In genomic region chr10:16952610-16953009, GRCh38 we compare ENCODE assay signal across 14 cellular contexts.
DNase-seq lines count a peak whose midpoint lies in the region; FAIRE-seq and TF ChIP-seq lines count a peak whose summit lies in the region.
"Had no signal": no experiment of that assay in that cellular context is flagged by ENCODE, and none has a peak within 500 bp of the region (broad histone marks: within the 10 kb centered on the region; RNA-seq: fewer than 3 reads in every experiment).

No MANE protein-coding gene starts in this region.

- H3K4me2 ChIP-seq in astrocyte (ENCODE audit: low read length) (no peak overlapping the region), mesenchymal stem cell (ENCODE audit: low read length, poor library complexity, severe bottlenecking) (no peak overlapping the region)

- H3K4me3 ChIP-seq in astrocyte (ENCODE audit: insufficient read depth, low read depth, low read length) (no peak overlapping the region), mesenchymal stem cell (ENCODE audit: insufficient read depth in 1 of 2, low read depth in 1 of 2, low read length in 2 of 2) (no peak overlapping the region), sigmoid colon (no peak overlapping the region)

- peaks cover 42% of the 10 kb centered on the region for H3K4me1 Mint-ChIP-seq in astrocyte (ENCODE audit: low read depth, unreplicated experiment)

- no peak overlapping the region for H2BK15ac ChIP-seq in mesenchymal stem cell (ENCODE audit: low read depth, poor library complexity, severe bottlenecking)

- H2BK5ac ChIP-seq in mesenchymal stem cell (ENCODE audit: low read depth, low read length, poor library complexity, severe bottlenecking), result peak overlapping the region; percentile 25

- H3K36me3 Mint-ChIP-seq in astrocyte (ENCODE audit: low read depth, unreplicated experiment), result peaks cover 5% of the 10 kb centered on the region

- H2BK120ac ChIP-seq in mesenchymal stem cell (ENCODE audit: low read depth, low read length), result no peak overlapping the region

- H3K4me3 Mint-ChIP-seq in astrocyte (ENCODE audit: unreplicated experiment), result no peak overlapping the region
- H3K4me3 Mint-ChIP-seq: CD4-positive, CD25-positive, alpha-beta regulatory T cell had no signal

- no peak for TF ChIP-seq POLR2A in sigmoid colon (IDR thresholded peaks at IDR 0.05)

- peak overlapping the region in 1 of 2 experiments; percentile 61 for H2BK12ac ChIP-seq in mesenchymal stem cell (ENCODE audit: low read length in 2 of 2)

- H3K4ac ChIP-seq in mesenchymal stem cell (ENCODE audit: low read depth in 1 of 2, low read length in 2 of 2), result no peak overlapping the region

- DNase-seq in 8988T, result peak; percentile 26
- peak; percentile 69 for DNase-seq in COLO829 (ENCODE audit: low spot score)
- DNase-seq in astrocyte (ENCODE audit: low read depth), result no peak
- DNase-seq in mesenchymal stem cell, result no peak
- no peak for DNase-seq in effector CD8-positive, alpha-beta T cell (lab: John Stamatoyannopoulos, UW)
- no peak for DNase-seq in sigmoid colon
- DNase-seq in NCI-H2171 treated with DMSO at 0.1 percent for 48 hours (lab: John Stamatoyannopoulos, UW), result no peak
- DNase-seq in NCI-H446 treated with DMSO at 0.1 percent for 48 hours (lab: John Stamatoyannopoulos, UW), result no peak
- DNase-seq: amniotic stem cell; CD4-positive, CD25-positive, alpha-beta regulatory T cell; Kasumi-1; NCI-H82; SIG-M5; stimulated activated naive CD4-positive, alpha-beta T cell had no signal

- TF ChIP-seq EP300 in sigmoid colon (IDR thresholded peaks at IDR 0.05), result no peak

- H3K27ac ChIP-seq in astrocyte (ENCODE audit: low read depth, low read length) (no peak overlapping the region), mesenchymal stem cell (ENCODE audit: low read length, poor library complexity, severe bottlenecking) (peak overlapping the region; percentile 69), sigmoid colon (peak overlapping the region in 2 of 4 donors; percentile 2 to 10)

- H3K79me1 ChIP-seq in mesenchymal stem cell (replicated peaks; ENCODE audit: low read length, poor library complexity, severe bottlenecking), result no peaks in the 10 kb centered on the region

- WGBS in mesenchymal stem cell, result 97% methylated on average over 5 of the region's 5 CpGs
- 87 to 91% methylated on average over 5 of the region's 5 CpGs for WGBS in sigmoid colon, 2 donors

- TF ChIP-seq CTCF in astrocyte (IDR thresholded peaks at IDR 0.05; ENCODE audit: insufficient read depth, low read depth, low read length) (peak; percentile 10), sigmoid colon (IDR thresholded peaks at IDR 0.05) (no peak)

- H3K79me2 ChIP-seq in astrocyte (ENCODE audit: insufficient read depth, low read length), result no peaks in the 10 kb centered on the region

- H2AK5ac ChIP-seq in mesenchymal stem cell (ENCODE audit: low read length, severe bottlenecking), result peak overlapping the region; percentile 46

- H3K23ac ChIP-seq in mesenchymal stem cell (ENCODE audit: low read length in 2 of 2), result no peak overlapping the region

- H3K27me3 ChIP-seq in astrocyte (ENCODE audit: insufficient read depth, low read length), result no peaks in the 10 kb centered on the region
- H3K27me3 ChIP-seq in mesenchymal stem cell (ENCODE audit: control insufficient read depth in 1 of 2, insufficient read depth in 1 of 2, low read length in 2 of 2), result no peaks in the 10 kb centered on the region
- H3K27me3 ChIP-seq in sigmoid colon, result no peaks in the 10 kb centered on the region

- no peak overlapping the region for H2AFZ ChIP-seq in astrocyte (ENCODE audit: low read depth, low read length)
- no peak overlapping the region for H2AFZ ChIP-seq in mesenchymal stem cell (ENCODE audit: low read depth, low read length)

- FAIRE-seq in astrocyte (lab: Jason Lieb, UNC), result no peak

- H3K9me3 ChIP-seq in astrocyte (ENCODE audit: insufficient read depth, low read depth, low read length) (no peaks in the 10 kb centered on the region), mesenchymal stem cell (ENCODE audit: control insufficient read depth, low read length) (no peaks in the 10 kb centered on the region), sigmoid colon (no peaks in the 10 kb centered on the region)

- no peak overlapping the region for H3K14ac ChIP-seq in mesenchymal stem cell (ENCODE audit: low read length in 2 of 2)

- H3K4me1 ChIP-seq in astrocyte (ENCODE audit: insufficient read depth, low read length) (peaks cover 22% of the 10 kb centered on the region), mesenchymal stem cell (ENCODE audit: control insufficient read depth, insufficient read depth, low read depth, low read length) (peaks cover 9% of the 10 kb centered on the region), sigmoid colon (peaks cover 0 to 7% (median 0%) of the 10 kb centered on the region in 4 donors)

- H3K9me3 Mint-ChIP-seq in astrocyte (ENCODE audit: unreplicated experiment), result peaks cover 2% of the 10 kb centered on the region
- H3K9me3 Mint-ChIP-seq: CD4-positive, CD25-positive, alpha-beta regulatory T cell had no signal

- H3K27ac Mint-ChIP-seq in astrocyte (ENCODE audit: unreplicated experiment), result peak overlapping the region; percentile 83

- no peaks in the 10 kb centered on the region for H4K20me1 ChIP-seq in astrocyte (ENCODE audit: insufficient read depth, low read length)

- intact Hi-C loops in sigmoid colon (cut with DNase I), result no loop called here

- peak overlapping the region; percentile 39 for H4K8ac ChIP-seq in mesenchymal stem cell (ENCODE audit: low read length)

- H3K27me3 Mint-ChIP-seq in astrocyte (ENCODE audit: low read depth, unreplicated experiment), result no peaks in the 10 kb centered on the region
- H3K27me3 Mint-ChIP-seq: CD4-positive, CD25-positive, alpha-beta regulatory T cell had no signal

- peak overlapping the region; percentile 64 for H4K91ac ChIP-seq in mesenchymal stem cell (ENCODE audit: low read length)

- H3K18ac ChIP-seq in mesenchymal stem cell (ENCODE audit: low read depth in 1 of 2, low read length in 2 of 2), result peak overlapping the region in 1 of 2 experiments; percentile 54

- H3K36me3 ChIP-seq in astrocyte (ENCODE audit: insufficient read depth, low read length) (no peaks in the 10 kb centered on the region), mesenchymal stem cell (ENCODE audit: control insufficient read depth in 1 of 2, insufficient read depth in 2 of 2, low read depth in 1 of 2, low read length in 2 of 2) (peaks cover 0 to 3% of the 10 kb centered on the region in 2 experiments), sigmoid colon (no peaks in the 10 kb centered on the region)

- H3K9ac ChIP-seq in astrocyte (ENCODE audit: low read length), result no peak overlapping the region
- no peak overlapping the region for H3K9ac ChIP-seq in mesenchymal stem cell (ENCODE audit: low read length)

Comparison
In these comparisons a context has a peak if more than half of its experiments do, and no peak if none do; other contexts are left out.
1. DNase-seq: peak in 8988T (single experiment) and COLO829 (single experiment); none in astrocyte (single experiment), mesenchymal stem cell (single experiment), effector CD8-positive, alpha-beta T cell (single experiment), sigmoid colon (single experiment), NCI-H2171 treated with DMSO at 0.1 percent for 48 hours (single experiment) and NCI-H446 treated with DMSO at 0.1 percent for 48 hours (single experiment).